In the genomic region with DNA sequence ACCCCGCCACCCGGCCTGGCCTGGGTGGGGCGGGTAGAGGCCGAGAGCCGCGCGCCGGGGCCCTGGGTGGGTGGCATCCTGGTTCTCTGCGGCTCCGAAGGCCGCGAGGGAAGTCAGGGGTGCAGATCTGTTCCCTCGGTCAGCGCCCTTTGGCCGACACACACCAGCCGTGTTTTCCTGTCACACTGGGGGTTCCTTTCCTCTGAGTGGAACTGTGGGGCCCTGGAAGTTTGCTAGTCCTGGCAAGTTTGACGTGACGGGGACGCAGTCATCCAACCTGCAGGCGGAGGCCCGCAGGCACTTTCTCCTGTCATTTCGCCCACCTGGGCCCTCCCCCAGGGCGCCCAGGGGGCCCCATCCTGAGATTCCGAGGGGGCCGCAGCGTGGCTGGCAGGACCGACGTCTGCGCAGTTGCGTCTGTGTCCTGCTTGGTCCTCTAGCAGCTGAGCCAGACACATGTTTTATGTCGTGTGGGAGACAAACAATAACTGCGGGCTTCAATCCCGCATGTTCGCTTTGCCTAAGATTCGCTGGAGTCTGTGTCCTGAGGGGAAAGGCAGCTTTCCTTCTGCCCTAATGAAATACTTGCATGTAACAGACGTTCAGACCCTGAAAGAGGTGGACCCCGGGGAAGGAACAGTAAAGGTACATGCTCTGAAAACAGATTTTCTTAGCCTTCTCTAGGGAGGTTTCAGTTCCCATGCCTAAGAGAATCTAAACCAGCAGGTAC, we compare ENCODE assay signal across 2 cellular contexts.
TF ChIP-seq lines count a peak whose summit lies in the region.

No MANE protein-coding gene starts in this region.

TF ChIP-seq in HepG2, 621 proteins besides CTCF, POLR2A, EP300 and RAD21:
- TF ChIP-seq NFYB (CRISPR knock-in tag; IDR thresholded peaks at IDR 0.05) (no peak), SMC3 (IDR thresholded peaks at IDR 0.05; ENCODE audit: low read length) (no peak), IRX3 (CRISPR knock-in tag; IDR thresholded peaks at IDR 0.05; ENCODE audit: borderline replicate concordance, low read depth) (no peak)
TF ChIP-seq in HepG2: peak in this region for 0.

TF ChIP-seq in endothelial cell of umbilical vein, 7 proteins besides CTCF, POLR2A, EP300 and RAD21:
- TF ChIP-seq POLR2AphosphoS5 (IDR thresholded peaks at IDR 0.05; ENCODE audit: insufficient read depth, low read depth, low read length): no peak
- TF ChIP-seq EZH2 (IDR thresholded peaks at IDR 0.05; ENCODE audit: borderline replicate concordance, low read depth, low read length, severe bottlenecking): peak; percentile 42
TF ChIP-seq in endothelial cell of umbilical vein: peak in this region for 1.
